Comparison of ENCODE assay signal across 15 cellular contexts in genomic region chrX:101693476-101693875, GRCh38. TPM values are rescaled to one million over a fixed set of nuclear protein-coding genes. Genes with fewer than 3 reads are reported as not detected.
DNase-seq lines count a peak whose midpoint lies in the region; ATAC-seq, FAIRE-seq and TF ChIP-seq lines count a peak whose summit lies in the region.
"Had no signal": no experiment of that assay in that cellular context is flagged by ENCODE, and none has a peak within 500 bp of the region (broad histone marks: within the 10 kb centered on the region; RNA-seq: fewer than 3 reads in every experiment).

No MANE protein-coding gene starts in this region.

- H3K36me3 ChIP-seq in transverse colon (no peaks in the 10 kb centered on the region), gastrocnemius medialis (no peaks in the 10 kb centered on the region)
- H3K36me3 ChIP-seq: heart right ventricle had no signal

- in situ Hi-C loops in transverse colon (cut with MboI; ENCODE audit: low pct_ligation_motif_present in 1 of 4, low pct_unique_long_range_greater_than_20kb in 1 of 4, low sequenced_read_pairs in 3 of 4) (no loop called here), gastrocnemius medialis (cut with MboI; ENCODE audit: low sequenced_read_pairs in 4 of 4) (no loop called here)

- H3K9me3 ChIP-seq in transverse colon, result no peaks in the 10 kb centered on the region
- no peaks in the 10 kb centered on the region for H3K9me3 ChIP-seq in gastrocnemius medialis
- H3K9me3 ChIP-seq: heart right ventricle had no signal

- FAIRE-seq in colon (lab: Jason Lieb, UNC), result peak; percentile 24

- no peak for TF ChIP-seq EP300 in transverse colon (IDR thresholded peaks at IDR 0.05; ENCODE audit: low read depth)

- intact Hi-C loops in transverse colon (cut with DNase I; ENCODE audit: low total_unique reads) (no loop called here), gastrocnemius medialis (cut with DNase I; ENCODE audit: low total_unique reads) (no loop called here)

- H3K4me3 ChIP-seq in transverse colon (no peak overlapping the region), gastrocnemius medialis (no peak overlapping the region)
- H3K4me3 ChIP-seq: heart right ventricle had no signal

- TF ChIP-seq CTCF in transverse colon (IDR thresholded peaks at IDR 0.05) (no peak), gastrocnemius medialis (IDR thresholded peaks at IDR 0.05 in 4 of 5, conservative IDR thresholded peaks at IDR 0.05 in 1 of 5) (no peak)

- ATAC-seq in GM18868 (IDR thresholded peaks at IDR 0.05; ENCODE audit: unreplicated experiment), result peak; percentile 89
- ATAC-seq in GM21529 (IDR thresholded peaks at IDR 0.05; ENCODE audit: unreplicated experiment), result peak; percentile 82
- peak; percentile 70 for ATAC-seq in HG03139 (IDR thresholded peaks at IDR 0.05; ENCODE audit: unreplicated experiment)
- no peak for ATAC-seq in gastrocnemius medialis
- no peak for ATAC-seq in GM21367 (IDR thresholded peaks at IDR 0.05; ENCODE audit: unreplicated experiment)
- ATAC-seq: heart right ventricle, left colon, sciatic nerve had no signal

- H3K4me1 ChIP-seq in transverse colon (no peaks in the 10 kb centered on the region), gastrocnemius medialis (no peaks in the 10 kb centered on the region)
- H3K4me1 ChIP-seq: heart right ventricle had no signal

- WGBS in transverse colon (ENCODE audit: low coverage in 1 of 2), 2 donors, result 68 to 75% methylated on average over 4 of the region's 4 CpGs

- H3K27me3 ChIP-seq in transverse colon (no peaks in the 10 kb centered on the region), gastrocnemius medialis (no peaks in the 10 kb centered on the region)

- DNase-seq in transverse colon (no peak), middle frontal gyrus (ENCODE audit: extremely low spot score, low spot score) (no peak), gastrocnemius medialis (no peak)
- DNase-seq: activated CD4-positive, alpha-beta T cell treated with anti-CD3 and anti-CD28 coated beads, Interleukin-2, amount 10 ng/mL, durations not matched to agents 24 days and 14 days; heart right ventricle; left colon; substantia nigra; T-helper 1 cell had no signal

- no peak for TF ChIP-seq POLR2A in transverse colon (IDR thresholded peaks at IDR 0.05)
- no peak for TF ChIP-seq POLR2A in gastrocnemius medialis (IDR thresholded peaks at IDR 0.05)

- no peak overlapping the region for H3K27ac ChIP-seq in transverse colon
- no peak overlapping the region for H3K27ac ChIP-seq in gastrocnemius medialis
- H3K27ac ChIP-seq: C4-2B, heart right ventricle had no signal

RNA-seq across cellular contexts. Expression of gene ARMCX2, which starts 33.8 kb away (rescaled TPM):
- total RNA-seq in transverse colon (10 to 100 TPM in 1 of 4 donors, 1 to 10 TPM in 3; 5.9 to 11.7 (median 6.7) TPM), gastrocnemius medialis (1 to 10 TPM; 3.3 to 5.9 (median 5.5) TPM)

Comparison
In these comparisons a context has a peak if more than half of its experiments do, and no peak if none do; other contexts are left out.
1. ATAC-seq: peak in GM18868 (single experiment), GM21529 (single experiment) and HG03139 (single experiment); none in gastrocnemius medialis (0 of 2) and GM21367 (single experiment).